13 cellular contexts compared by ENCODE assay signal in genomic region chr1:44049839-44050238, GRCh38. TPM values are rescaled to one million over a fixed set of nuclear protein-coding genes. Genes with fewer than 3 reads are reported as not detected.
A peak's percentile ranks its signal among the peaks of the same experiment; 100 is the strongest.
DNase-seq lines count a peak whose midpoint lies in the region; ATAC-seq and TF ChIP-seq lines count a peak whose summit lies in the region.
"Had no signal": no experiment of that assay in that cellular context is flagged by ENCODE, and none has a peak within 500 bp of the region (broad histone marks: within the 10 kb centered on the region; RNA-seq: fewer than 3 reads in every experiment).

No MANE protein-coding gene starts in this region.

- CTCF ChIA-PET in Panc1 (lab: Charles Lee) (interaction anchor here (2.8 to 2.9 kb wide), 2 partner anchors 14 to 45 kb away, joined by 20 to 29 read pairs; no protein-coding TSS in a partner anchor), A673 (lab: Charles Lee) (interaction anchor here (0.6 kb wide), 1 partner anchor 43 kb away, joined by 7 read pairs; no protein-coding TSS in a partner anchor)

- H2BK12ac ChIP-seq in mesenchymal stem cell (ENCODE audit: low read length in 2 of 2) = no peak overlapping the region

- no peak overlapping the region for H3K23ac ChIP-seq in mesenchymal stem cell (ENCODE audit: low read length in 2 of 2)

- no peaks in the 10 kb centered on the region for H3F3A ChIP-seq in GM23338 (replicated peaks; ENCODE audit: low read depth)

- no peak overlapping the region for H4K91ac ChIP-seq in mesenchymal stem cell (ENCODE audit: low read length)

- H4K20me1 ChIP-seq in GM23338 (replicated peaks; ENCODE audit: insufficient read depth) = no peaks in the 10 kb centered on the region

- H4K8ac ChIP-seq in mesenchymal stem cell (ENCODE audit: low read length) = no peak overlapping the region

- no peaks in the 10 kb centered on the region for H3K4me1 Mint-ChIP-seq in GM23338
- H3K4me1 Mint-ChIP-seq: immature natural killer cell had no signal

- in situ Hi-C loops in Panc1 (cut with HindIII; ENCODE audit: low pct_unique_long_range_greater_than_20kb, low sequenced_read_pairs) = no loop called here

- no peak overlapping the region for H2BK15ac ChIP-seq in mesenchymal stem cell (ENCODE audit: low read depth, poor library complexity, severe bottlenecking)

- H2AFZ ChIP-seq in mesenchymal stem cell (ENCODE audit: low read depth, low read length) (no peak overlapping the region), GM23338 (no peak overlapping the region)

- H3K79me2 ChIP-seq in GM23338 (replicated peaks; ENCODE audit: insufficient read depth) = no peaks in the 10 kb centered on the region

- 50% methylated on average over 2 of the region's 2 CpGs for WGBS in mesenchymal stem cell

- no peak overlapping the region for H3K4me3 Mint-ChIP-seq in GM23338
- H3K4me3 Mint-ChIP-seq: CD4-positive, alpha-beta memory T cell; immature natural killer cell had no signal

- DNase-seq in AG20443 (ENCODE audit: low spot score) = peak; percentile 78
- DNase-seq in Panc1 (ENCODE audit: low read depth, low spot score) = peak; percentile 82
- peak; percentile 76 for DNase-seq in dedifferentiated amniotic fluid mesenchymal stem cell (ENCODE audit: extremely low spot score)
- peak; percentile 77 for DNase-seq in mesenchymal stem cell
- no peak for DNase-seq in A673 (ENCODE audit: low spot score)
- no peak for DNase-seq in Kasumi-1 (lab: John Stamatoyannopoulos, UW)
- DNase-seq in GM23338 (ENCODE audit: low spot score) = no peak
- DNase-seq: activated CD4-positive, alpha-beta T cell treated with anti-CD3 and anti-CD28 coated beads, Interleukin-2, amount 50 U/mL, for 4 hours; caudate nucleus; CD4-positive, alpha-beta memory T cell; immature natural killer cell; KBM-7 had no signal

- H3K27me3 ChIP-seq in Panc1 (ENCODE audit: control insufficient read depth, insufficient read depth, low read length) (no peaks in the 10 kb centered on the region), mesenchymal stem cell (ENCODE audit: control insufficient read depth in 1 of 2, insufficient read depth in 1 of 2, low read length in 2 of 2) (no peaks in the 10 kb centered on the region), A673 (replicated peaks; ENCODE audit: insufficient read depth, low read depth, low read length, poor library complexity) (no peaks in the 10 kb centered on the region), GM23338 (ENCODE audit: insufficient read depth) (peaks cover 7% of the 10 kb centered on the region; the same call in 1 of the 2 replicates)

- TF ChIP-seq CTCF in Panc1 (IDR thresholded peaks at IDR 0.05) (no peak), A673 (conservative IDR thresholded peaks at IDR 0.05; ENCODE audit: low read depth, low read length) (no peak), GM23338 (conservative IDR thresholded peaks at IDR 0.05; ENCODE audit: low read depth in 2 of 2) (no peak)

- H3K27ac ChIP-seq in Panc1 (ENCODE audit: low read length) (peak overlapping the region; percentile 13; the same call in 1 of the 2 replicates), mesenchymal stem cell (ENCODE audit: low read length, poor library complexity, severe bottlenecking) (no peak overlapping the region), A673 (ENCODE audit: low read depth, low read length, poor library complexity, severe bottlenecking) (no peak overlapping the region), GM23338 (ENCODE audit: low read depth) (no peak overlapping the region)

- peaks cover 10% of the 10 kb centered on the region for H3K4me1 ChIP-seq in Panc1 (ENCODE audit: control insufficient read depth, insufficient read depth, low read length)
- peaks cover 6% of the 10 kb centered on the region for H3K4me1 ChIP-seq in mesenchymal stem cell (ENCODE audit: control insufficient read depth, insufficient read depth, low read depth, low read length)
- H3K4me1 ChIP-seq in A673 (ENCODE audit: insufficient read depth, low read length, poor library complexity, severe bottlenecking) = peaks cover 4% of the 10 kb centered on the region
- H3K4me1 ChIP-seq in GM23338 (ENCODE audit: insufficient read depth) = no peaks in the 10 kb centered on the region

- POLR2A ChIA-PET in Panc1 (lab: Charles Lee) = no interaction called here
- POLR2A ChIA-PET in A673 (lab: Charles Lee; ENCODE audit: low non-redundant PET) = no interaction called here

- H3K4me2 ChIP-seq in mesenchymal stem cell (ENCODE audit: low read length, poor library complexity, severe bottlenecking) (no peak overlapping the region), GM23338 (no peak overlapping the region)

- no peak overlapping the region for H3K4me3 ChIP-seq in Panc1 (ENCODE audit: low read depth in 2 of 2, low read length in 2 of 2)
- H3K4me3 ChIP-seq in mesenchymal stem cell (ENCODE audit: insufficient read depth in 1 of 2, low read depth in 1 of 2, low read length in 2 of 2) = peak overlapping the region in 1 of 2 experiments; percentile 65
- no peak overlapping the region for H3K4me3 ChIP-seq in A673 (ENCODE audit: low read depth, low read length, poor library complexity, severe bottlenecking)
- no peak overlapping the region for H3K4me3 ChIP-seq in GM23338

- intact Hi-C loops in Panc1 (cut with micrococcal nuclease; ENCODE audit: unreplicated experiment) = no loop called here
- intact Hi-C loops in A673 (cut with micrococcal nuclease; ENCODE audit: unreplicated experiment) = no loop called here

- BruUV-seq in Panc1 (replicated peaks; lab: Mats Ljungman, UMichigan) = no TSS peak
- no TSS peak for BruUV-seq in A673 (replicated peaks; lab: Mats Ljungman, UMichigan)

- H3K4ac ChIP-seq in mesenchymal stem cell (ENCODE audit: low read depth in 1 of 2, low read length in 2 of 2) = no peak overlapping the region

- ATAC-seq in Panc1 = 0 out of 2 replicates have a peak, but pooled peaks have one; percentile 10
- ATAC-seq in GM23338 = no peak
- no peak for ATAC-seq in GM18498 (IDR thresholded peaks at IDR 0.05; ENCODE audit: unreplicated experiment)

- H2BK5ac ChIP-seq in mesenchymal stem cell (ENCODE audit: low read depth, low read length, poor library complexity, severe bottlenecking) = no peak overlapping the region

- H3K27me3 Mint-ChIP-seq in GM23338 (ENCODE audit: insufficient read depth, low read depth, poor library complexity) = peaks cover 4% of the 10 kb centered on the region

- no peaks in the 10 kb centered on the region for H3K79me1 ChIP-seq in mesenchymal stem cell (replicated peaks; ENCODE audit: low read length, poor library complexity, severe bottlenecking)

- H2BK120ac ChIP-seq in mesenchymal stem cell (ENCODE audit: low read depth, low read length) = no peak overlapping the region

- no peak overlapping the region for H3K18ac ChIP-seq in mesenchymal stem cell (ENCODE audit: low read depth in 1 of 2, low read length in 2 of 2)

- no peaks in the 10 kb centered on the region for H3K9me3 Mint-ChIP-seq in GM23338
- H3K9me3 Mint-ChIP-seq: CD4-positive, alpha-beta memory T cell; immature natural killer cell had no signal

- H3K27ac Mint-ChIP-seq in GM23338 = no peak overlapping the region
- H3K27ac Mint-ChIP-seq: CD4-positive, alpha-beta memory T cell; immature natural killer cell had no signal

- peak overlapping the region; percentile 82 for H3K9ac ChIP-seq in mesenchymal stem cell (ENCODE audit: low read length)

- no peak overlapping the region for H3K14ac ChIP-seq in mesenchymal stem cell (ENCODE audit: low read length in 2 of 2)

- H3K9me3 ChIP-seq in Panc1 (ENCODE audit: control insufficient read depth, insufficient read depth, low read depth, low read length) (no peaks in the 10 kb centered on the region), mesenchymal stem cell (ENCODE audit: control insufficient read depth, low read length) (no peaks in the 10 kb centered on the region), A673 (ENCODE audit: low read depth, low read length, poor library complexity, severe bottlenecking) (no peaks in the 10 kb centered on the region)

- H3K36me3 Mint-ChIP-seq in GM23338 (ENCODE audit: low read depth) = no peaks in the 10 kb centered on the region; the same call in 2 of the 3 replicates
- H3K36me3 Mint-ChIP-seq: CD4-positive, alpha-beta memory T cell; immature natural killer cell had no signal

- no peaks in the 10 kb centered on the region for H3K9me2 ChIP-seq in GM23338 (ENCODE audit: insufficient read depth)

- H3K36me3 ChIP-seq in Panc1 (ENCODE audit: control insufficient read depth, insufficient read depth, low read length) (no peaks in the 10 kb centered on the region), mesenchymal stem cell (ENCODE audit: control insufficient read depth in 1 of 2, insufficient read depth in 2 of 2, low read depth in 1 of 2, low read length in 2 of 2) (no peaks in the 10 kb centered on the region), A673 (ENCODE audit: insufficient read depth, low read length, poor library complexity, severe bottlenecking) (no peaks in the 10 kb centered on the region), GM23338 (ENCODE audit: insufficient read depth) (no peaks in the 10 kb centered on the region)

- no peak overlapping the region for H2AK5ac ChIP-seq in mesenchymal stem cell (ENCODE audit: low read length, severe bottlenecking)

TF ChIP-seq in GM23338, 12 proteins besides CTCF, POLR2A, EP300 and RAD21 (continues in another document):
- TF ChIP-seq JUNB (IDR thresholded peaks at IDR 0.05; ENCODE audit: unreplicated experiment) = no peak

RNA-seq across cellular contexts. Expression of gene SLC6A9, which starts 18.6 kb away (rescaled TPM):
- 9.2 TPM for total RNA-seq in Panc1 (2021; ENCODE audit: unreplicated experiment)
- polyA plus RNA-seq in Panc1 (2012; ENCODE audit: insufficient read length) = 24.4 TPM
- 18.3 TPM for polyA plus RNA-seq in mesenchymal stem cell (2013, experiment 1 of 2)
- 17.6 TPM for polyA plus RNA-seq in mesenchymal stem cell (2013, experiment 2 of 2)
- total RNA-seq in A673 (2021) = 31.4 and 40.8 TPM in 2 replicates
- 14.6 and 20.0 TPM in 2 replicates for total RNA-seq in GM23338 (2014; rRNA removed; shearing (Covaris generic))
- polyA plus RNA-seq in GM23338 (2016; fragmentation: Nextera tagmentation; extraction: Ambion mirVana) = 12.2 and 14.4 TPM in 2 replicates
- polyA plus RNA-seq: CD4-positive, alpha-beta memory T cell; immature natural killer cell had no signal

RNA-seq across cellular contexts. Expression of gene CCDC24, which starts 58.4 kb away (rescaled TPM):
- 24.4 TPM for total RNA-seq in Panc1 (2021; ENCODE audit: unreplicated experiment)
- polyA plus RNA-seq in Panc1 (2012; ENCODE audit: insufficient read length) = 27.3 TPM
- polyA plus RNA-seq in mesenchymal stem cell (2013, experiment 1 of 2) = 2.9 TPM
- polyA plus RNA-seq in mesenchymal stem cell (2013, experiment 2 of 2) = 3.2 TPM
- 5.6 and 7.9 TPM in 2 replicates for total RNA-seq in A673 (2021)
- 8.3 and 9.5 TPM in 2 replicates for total RNA-seq in GM23338 (2014; rRNA removed; shearing (Covaris generic))
- polyA plus RNA-seq in GM23338 (2016; fragmentation: Nextera tagmentation; extraction: Ambion mirVana) = 13.4 and 17.2 TPM in 2 replicates

Comparison
In these comparisons a context has a peak if more than half of its experiments do, and no peak if none do; other contexts are left out.
1. DNase-seq: peak in AG20443 (single experiment), Panc1 (single experiment), dedifferentiated amniotic fluid mesenchymal stem cell (single experiment) and mesenchymal stem cell (single experiment); none in A673 (single experiment), Kasumi-1 (0 of 2) and GM23338 (single experiment).